In genomic region chr9:17394868-17395488, GRCh38 we compare ENCODE assay signal across 18 cellular contexts.
DNase-seq lines count a peak whose midpoint lies in the region; ATAC-seq, FAIRE-seq and TF ChIP-seq lines count a peak whose summit lies in the region.
"Had no signal": no experiment of that assay in that cellular context is flagged by ENCODE, and none has a peak within 500 bp of the region (broad histone marks: within the 10 kb centered on the region; RNA-seq: fewer than 3 reads in every experiment).

No MANE protein-coding gene starts in this region.

- H3K27ac ChIP-seq in HUES6 (ENCODE audit: low read depth, low read length) = peak overlapping the region; percentile 70; the same call in 1 of the 2 replicates
- peak overlapping the region; percentile 71 for H3K27ac ChIP-seq in H1 (ENCODE audit: low read depth, low read length)
- peak overlapping the region; percentile 44 for H3K27ac ChIP-seq in iPS-20b (ENCODE audit: low read length)
- no peak overlapping the region for H3K27ac ChIP-seq in right cardiac atrium (ENCODE audit: low read length)
- H3K27ac ChIP-seq in left ventricle myocardium inferior (replicated peaks) = no peak overlapping the region

- H4K20me1 ChIP-seq in H1 (replicated peaks in 1 of 2; ENCODE audit: control insufficient read depth in 1 of 2, insufficient read depth in 2 of 2, low read length in 2 of 2) = no peaks in the 10 kb centered on the region

- TF ChIP-seq RAD21 in H1 (IDR thresholded peaks at IDR 0.05 in 1 of 2, conservative IDR thresholded peaks at IDR 0.05 in 1 of 2; ENCODE audit: low read depth in 2 of 2, low read length in 2 of 2) = no peak

- no peak overlapping the region for H4K8ac ChIP-seq in H1 (ENCODE audit: extremely low read depth, insufficient read depth, low read length)

- no peak overlapping the region for H2BK120ac ChIP-seq in H1 (replicated peaks; ENCODE audit: low read depth, low read length)

- H3K9me3 ChIP-seq in HUES6 (ENCODE audit: control insufficient read depth, insufficient read depth, low read depth, low read length) = no peaks in the 10 kb centered on the region
- no peaks in the 10 kb centered on the region for H3K9me3 ChIP-seq in H1 (ENCODE audit: insufficient read depth in 2 of 2, low read depth in 1 of 2, low read length in 1 of 2)
- no peaks in the 10 kb centered on the region for H3K9me3 ChIP-seq in iPS-20b (ENCODE audit: insufficient read depth, low read depth, low read length)
- no peaks in the 10 kb centered on the region for H3K9me3 ChIP-seq in right cardiac atrium (ENCODE audit: control insufficient read depth, low read length)
- H3K9me3 ChIP-seq in left ventricle myocardium inferior (replicated peaks) = no peaks in the 10 kb centered on the region
- H3K9me3 ChIP-seq: Caco-2 had no signal

- no peaks in the 10 kb centered on the region for H3K9me3 Mint-ChIP-seq in HFFc6

- no peaks in the 10 kb centered on the region for H3K23me2 ChIP-seq in H1 (ENCODE audit: low read depth, low read length)

- H2BK5ac ChIP-seq in H1 (ENCODE audit: low read depth, low read length) = 0 out of 2 replicates have a peak overlapping the region, but pooled peaks have one; percentile 16

- no peaks in the 10 kb centered on the region for H3K79me1 ChIP-seq in H1 (ENCODE audit: low read depth, low read length)

- H3K36me3 ChIP-seq in HUES6 (ENCODE audit: control insufficient read depth, insufficient read depth, low read length) (no peaks in the 10 kb centered on the region), H1 (ENCODE audit: control insufficient read depth in 2 of 4, insufficient read depth in 4 of 4, low read length in 3 of 4) (no peaks in the 10 kb centered on the region), iPS-20b (ENCODE audit: insufficient read depth, low read depth, low read length) (no peaks in the 10 kb centered on the region), left ventricle myocardium inferior (peaks cover 7% of the 10 kb centered on the region)

- H2BK12ac ChIP-seq in H1 (ENCODE audit: low read depth, low read length) = no peak overlapping the region

- no peak overlapping the region for H3K56ac ChIP-seq in H1 (replicated peaks; ENCODE audit: insufficient read length, low read depth, low read length)

- H3K4me1 ChIP-seq in HUES6 (ENCODE audit: control insufficient read depth, insufficient read depth, low read length) (peaks cover 47% of the 10 kb centered on the region), H1 (replicated peaks in 1 of 4; ENCODE audit: control insufficient read depth in 3 of 4, insufficient read depth in 4 of 4, low read length in 3 of 4) (peaks cover 3 to 21% (median 16%) of the 10 kb centered on the region in 4 experiments; a peak in 6 of 7 replicates), iPS-20b (ENCODE audit: insufficient read depth, low read length) (peaks cover 43% of the 10 kb centered on the region; the same call in 1 of the 2 replicates), right cardiac atrium (ENCODE audit: control insufficient read depth, insufficient read depth, low read length) (no peaks in the 10 kb centered on the region), left ventricle myocardium inferior (no peaks in the 10 kb centered on the region)
- H3K4me1 ChIP-seq: Caco-2 had no signal

- no peak overlapping the region for H3K27ac Mint-ChIP-seq in HFFc6
- H3K27ac Mint-ChIP-seq: CD8-positive, alpha-beta memory T cell had no signal

- no peak overlapping the region for H2AK5ac ChIP-seq in H1 (ENCODE audit: low read depth, low read length)

- ATAC-seq in right cardiac atrium = no peak

- no peaks in the 10 kb centered on the region for H3K79me2 ChIP-seq in H1 (ENCODE audit: control insufficient read depth in 1 of 2, insufficient read depth in 2 of 2, low read length in 2 of 2)

- H3K18ac ChIP-seq in H1 (ENCODE audit: extremely low read depth, low read length) = no peak overlapping the region

- H3K4me1 Mint-ChIP-seq in HFFc6 (ENCODE audit: low read depth) = no peaks in the 10 kb centered on the region
- H3K4me1 Mint-ChIP-seq: CD14-positive monocyte; CD8-positive, alpha-beta memory T cell had no signal

- H3K4me3 Mint-ChIP-seq in HFFc6 = no peak overlapping the region
- H3K4me3 Mint-ChIP-seq: CD14-positive monocyte; CD8-positive, alpha-beta memory T cell had no signal

- intact Hi-C loops in right cardiac atrium (cut with DNase I) (no loop called here), left ventricle myocardium inferior (cut with micrococcal nuclease) (no loop called here)

- H3K9ac ChIP-seq in HUES6 (ENCODE audit: low read length) = no peak overlapping the region
- H3K9ac ChIP-seq in H1 (replicated peaks in 1 of 4; ENCODE audit: extremely low read depth in 1 of 4, low read depth in 3 of 4, low read length in 3 of 4) = no peak overlapping the region
- peak overlapping the region; percentile 17; the same call in 1 of the 2 replicates for H3K9ac ChIP-seq in iPS-20b (ENCODE audit: low read depth, low read length)

- peaks cover 7% of the 10 kb centered on the region; the same call in 1 of the 2 replicates for H3K36me3 Mint-ChIP-seq in HFFc6 (ENCODE audit: low read depth)
- H3K36me3 Mint-ChIP-seq: CD8-positive, alpha-beta memory T cell had no signal

- TF ChIP-seq EP300 in H1 (IDR thresholded peaks at IDR 0.05; ENCODE audit: borderline replicate concordance in 1 of 2, low read depth in 2 of 2, low read length in 2 of 2) = no peak

- CTCF ChIA-PET in H1 (lab: Charles Lee; ENCODE audit: partially characterized antibody) = interaction anchor here (0.7 to 1.2 kb wide), 3 partner anchors 103 to 278 kb away, joined by 3 read pairs; no protein-coding TSS in a partner anchor

- no peak overlapping the region for H2BK15ac ChIP-seq in H1 (ENCODE audit: low read length)

- no peak overlapping the region for H4K91ac ChIP-seq in H1 (replicated peaks; ENCODE audit: insufficient read length, low read length)

- TF ChIP-seq CTCF in H1 (IDR thresholded peaks at IDR 0.05; ENCODE audit: control extremely low read depth in 1 of 3, insufficient read depth in 1 of 3, low read depth in 1 of 3, low read length in 3 of 3) (no peak), HFFc6 (IDR thresholded peaks at IDR 0.05) (no peak), left ventricle myocardium inferior (IDR thresholded peaks at IDR 0.05; ENCODE audit: borderline replicate concordance) (no peak)

- DNase-seq in NCI-H526 (lab: John Stamatoyannopoulos, UW) (peak; percentile 91 to 95), H1 (ENCODE audit: low read depth in 1 of 2, low spot score in 2 of 2) (no peak), hepatic stellate cell (ENCODE audit: low spot score) (no peak), right cardiac atrium (no peak), HFFc6 (no peak), left ventricle myocardium inferior (no peak)
- DNase-seq: Caco-2; CD8-positive, alpha-beta memory T cell; DMS53; GF-D8; H7; IMR-90; KBM-7 had no signal

- no peaks in the 10 kb centered on the region for H3K27me3 ChIP-seq in HUES6 (ENCODE audit: control insufficient read depth, insufficient read depth, low read length)
- H3K27me3 ChIP-seq in H1 (replicated peaks in 1 of 4; ENCODE audit: control insufficient read depth in 3 of 4, extremely low read depth in 1 of 4, insufficient read depth in 3 of 4, low read length in 3 of 4) = no peaks in the 10 kb centered on the region
- no peaks in the 10 kb centered on the region for H3K27me3 ChIP-seq in iPS-20b (ENCODE audit: insufficient read depth, low read length)
- no peaks in the 10 kb centered on the region for H3K27me3 ChIP-seq in right cardiac atrium (ENCODE audit: control insufficient read depth, insufficient read depth)
- H3K27me3 ChIP-seq in left ventricle myocardium inferior (ENCODE audit: low read depth) = no peaks in the 10 kb centered on the region

- peak overlapping the region; percentile 45 for H4K5ac ChIP-seq in H1 (ENCODE audit: insufficient read length, low read depth, low read length)

- 33% methylated on average over 8 of the region's 8 CpGs; no CpG with 5 or more reads in 1 of the 2 experiments for WGBS in H1 (ENCODE audit: extremely low coverage in 1 of 2, insufficient coverage in 1 of 2, insufficient read length in 1 of 2, insufficient replicate concordance in 2 of 2, low coverage in 1 of 2, low lambda C conversion rate in 2 of 2, missing lambda C conversion rate in 1 of 2), 2 experiments
- 67% methylated on average over 8 of the region's 8 CpGs for WGBS in right cardiac atrium

- H3K4me3 ChIP-seq in HUES6 (ENCODE audit: low read depth, low read length) (no peak overlapping the region), H1 (ENCODE audit: extremely low read depth in 1 of 4, insufficient read depth in 2 of 4, low read depth in 3 of 4, low read length in 4 of 4) (peak overlapping the region in 1 of 4 experiments; percentile 29; a peak in 1 of 8 replicates), iPS-20b (ENCODE audit: low read length) (peak overlapping the region; percentile 23; the same call in 1 of the 2 replicates), right cardiac atrium (ENCODE audit: low read length) (no peak overlapping the region), left ventricle myocardium inferior (no peak overlapping the region)

- no peak overlapping the region for H2BK20ac ChIP-seq in H1 (ENCODE audit: low read length)

- H3K23ac ChIP-seq in H1 (ENCODE audit: insufficient read length) = no peak overlapping the region

- TF ChIP-seq POLR2A in H1 (IDR thresholded peaks at IDR 0.05; ENCODE audit: control extremely low read depth in 1 of 2, low read depth in 2 of 2, low read length in 2 of 2) = no peak

- peak; percentile 13 for FAIRE-seq in H1 (lab: Jason Lieb, UNC)
- FAIRE-seq: GM19239, HTR-8/SVneo had no signal

- no peak overlapping the region; the same call in 1 of the 2 replicates for H2AFZ ChIP-seq in H1 (ENCODE audit: low read length)

- peak overlapping the region; percentile 22 to 47 for H3K4me2 ChIP-seq in H1 (ENCODE audit: insufficient read depth in 1 of 2, low read depth in 2 of 2, low read length in 2 of 2)

- H3K4ac ChIP-seq in H1 (replicated peaks; ENCODE audit: insufficient read length, low read depth, low read length) = no peak overlapping the region

- no peak overlapping the region for H3K14ac ChIP-seq in H1 (ENCODE audit: insufficient read length)

- POLR2A ChIA-PET in H1 (lab: Charles Lee; ENCODE audit: partially characterized antibody) = no interaction called here

- H3K27me3 Mint-ChIP-seq in HFFc6 (ENCODE audit: insufficient read depth) = no peaks in the 10 kb centered on the region; the same call in 1 of the 2 replicates
- H3K27me3 Mint-ChIP-seq: CD8-positive, alpha-beta memory T cell had no signal

TF ChIP-seq in H1, 55 proteins besides CTCF, POLR2A, EP300 and RAD21 (continues in another document):
- no peak for TF ChIP-seq SIRT6 (IDR thresholded peaks at IDR 0.05; ENCODE audit: low read length)

Comparison
In these comparisons a context has a peak if more than half of its experiments do, and no peak if none do; other contexts are left out.
1. H3K27ac ChIP-seq: peak in HUES6 (single experiment), H1 (single experiment) and iPS-20b (single experiment); none in right cardiac atrium (single experiment) and left ventricle myocardium inferior (single experiment).
2. DNase-seq: peak in NCI-H526 (2 of 2); none in H1 (0 of 2), hepatic stellate cell (single experiment), right cardiac atrium (0 of 3), HFFc6 (single experiment) and left ventricle myocardium inferior (single experiment).